10 cellular contexts compared by ENCODE assay signal in genomic region chr4:54687887-54688841, GRCh38.
DNase-seq lines count a peak whose midpoint lies in the region; ATAC-seq, FAIRE-seq and TF ChIP-seq lines count a peak whose summit lies in the region.
"Had no signal": no experiment of that assay in that cellular context is flagged by ENCODE, and none has a peak within 500 bp of the region (broad histone marks: within the 10 kb centered on the region; RNA-seq: fewer than 3 reads in every experiment).

No MANE protein-coding gene starts in this region.

- DNase-seq in GDM1 (lab: John Stamatoyannopoulos, UW), result peak; percentile 89
- peak; percentile 87 for DNase-seq in NB4 (ENCODE audit: low read depth)
- DNase-seq in hepatic stellate cell (ENCODE audit: low spot score), result peak; percentile 26
- no peak for DNase-seq in SHP77 treated with DMSO at 0.1 percent for 48 hours (lab: John Stamatoyannopoulos, UW)
- no peak for DNase-seq in stimulated activated CD4-positive, alpha-beta T cell treated with anti-CD3 and anti-CD28 coated beads, Interleukin-4, amount 100 ng/mL, for 1 hour
- no peak for DNase-seq in RCC 7860 (ENCODE audit: low spot score)
- DNase-seq: DMS53, gastrocnemius medialis had no signal

- H3K4me3 ChIP-seq in NB4 (ENCODE audit: low read depth, low read length), result no peak overlapping the region
- H3K4me3 ChIP-seq: gastrocnemius medialis had no signal

- ATAC-seq in GM21825 (IDR thresholded peaks at IDR 0.05; ENCODE audit: unreplicated experiment) (peak; percentile 57), HG02798 (IDR thresholded peaks at IDR 0.05; ENCODE audit: poor library complexity, unreplicated experiment) (no peak)
- ATAC-seq: gastrocnemius medialis had no signal

- TF ChIP-seq CTCF in NB4 (IDR thresholded peaks at IDR 0.05; ENCODE audit: low read depth, low read length), result no peak

- FAIRE-seq in RCC 7860 (lab: Jason Lieb, UNC), result no peak

- TF ChIP-seq POLR2A in NB4 (IDR thresholded peaks at IDR 0.05; ENCODE audit: extremely low read depth, insufficient read length), result no peak

Comparison
In these comparisons a context has a peak if more than half of its experiments do, and no peak if none do; other contexts are left out.
1. DNase-seq: peak in GDM1 (single experiment), NB4 (single experiment) and hepatic stellate cell (single experiment); none in SHP77 treated with DMSO at 0.1 percent for 48 hours (single experiment), stimulated activated CD4-positive, alpha-beta T cell treated with anti-CD3 and anti-CD28 coated beads, Interleukin-4, amount 100 ng/mL, for 1 hour (single experiment) and RCC 7860 (single experiment).